ENCODE assay signal across 2 cellular contexts in the genomic region with DNA sequence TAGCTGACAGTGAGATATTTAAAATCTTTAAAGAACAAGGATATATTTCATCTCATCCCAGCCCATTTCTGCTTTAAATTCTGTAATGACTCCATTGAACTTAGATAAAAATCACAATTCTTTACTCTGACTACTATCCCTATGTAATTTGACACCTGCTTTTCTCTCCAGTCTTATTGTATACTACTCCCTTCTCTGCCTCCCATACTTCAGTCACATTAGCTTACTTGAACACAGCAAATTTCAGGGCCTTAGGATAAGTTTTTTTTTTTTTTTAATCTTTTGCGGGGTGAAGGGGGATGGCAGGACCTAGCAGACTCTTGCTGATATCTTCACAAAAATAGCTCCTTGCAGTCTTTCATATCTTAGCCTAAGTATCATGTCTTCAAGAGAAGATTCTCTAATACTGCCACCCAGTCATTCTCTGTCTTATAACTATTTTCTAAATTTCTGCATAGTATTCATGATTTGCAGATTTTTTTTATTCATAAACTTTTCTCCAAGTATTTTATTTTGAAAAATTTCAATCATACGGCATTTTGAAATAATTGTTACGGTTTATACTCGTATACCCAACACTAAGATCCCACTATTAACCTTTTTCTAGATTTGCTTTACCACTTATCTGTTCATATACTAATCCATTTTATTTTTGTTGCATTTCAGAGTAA.
TF ChIP-seq lines count a peak whose summit lies in the region.

No MANE protein-coding gene starts in this region.

TF ChIP-seq in GM23338, 12 proteins besides CTCF, POLR2A, EP300 and RAD21 (continued from another document and continues in another):
- TF ChIP-seq, protein P1, sequence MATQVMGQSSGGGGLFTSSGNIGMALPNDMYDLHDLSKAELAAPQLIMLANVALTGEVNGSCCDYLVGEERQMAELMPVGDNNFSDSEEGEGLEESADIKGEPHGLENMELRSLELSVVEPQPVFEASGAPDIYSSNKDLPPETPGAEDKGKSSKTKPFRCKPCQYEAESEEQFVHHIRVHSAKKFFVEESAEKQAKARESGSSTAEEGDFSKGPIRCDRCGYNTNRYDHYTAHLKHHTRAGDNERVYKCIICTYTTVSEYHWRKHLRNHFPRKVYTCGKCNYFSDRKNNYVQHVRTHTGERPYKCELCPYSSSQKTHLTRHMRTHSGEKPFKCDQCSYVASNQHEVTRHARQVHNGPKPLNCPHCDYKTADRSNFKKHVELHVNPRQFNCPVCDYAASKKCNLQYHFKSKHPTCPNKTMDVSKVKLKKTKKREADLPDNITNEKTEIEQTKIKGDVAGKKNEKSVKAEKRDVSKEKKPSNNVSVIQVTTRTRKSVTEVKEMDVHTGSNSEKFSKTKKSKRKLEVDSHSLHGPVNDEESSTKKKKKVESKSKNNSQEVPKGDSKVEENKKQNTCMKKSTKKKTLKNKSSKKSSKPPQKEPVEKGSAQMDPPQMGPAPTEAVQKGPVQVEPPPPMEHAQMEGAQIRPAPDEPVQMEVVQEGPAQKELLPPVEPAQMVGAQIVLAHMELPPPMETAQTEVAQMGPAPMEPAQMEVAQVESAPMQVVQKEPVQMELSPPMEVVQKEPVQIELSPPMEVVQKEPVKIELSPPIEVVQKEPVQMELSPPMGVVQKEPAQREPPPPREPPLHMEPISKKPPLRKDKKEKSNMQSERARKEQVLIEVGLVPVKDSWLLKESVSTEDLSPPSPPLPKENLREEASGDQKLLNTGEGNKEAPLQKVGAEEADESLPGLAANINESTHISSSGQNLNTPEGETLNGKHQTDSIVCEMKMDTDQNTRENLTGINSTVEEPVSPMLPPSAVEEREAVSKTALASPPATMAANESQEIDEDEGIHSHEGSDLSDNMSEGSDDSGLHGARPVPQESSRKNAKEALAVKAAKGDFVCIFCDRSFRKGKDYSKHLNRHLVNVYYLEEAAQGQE (IDR thresholded peaks at IDR 0.05; ENCODE audit: unreplicated experiment), result no peak
- TF ChIP-seq POLR2AphosphoS5 (IDR thresholded peaks at IDR 0.05; ENCODE audit: low read depth), result no peak
- no peak for TF ChIP-seq ZNF331 (CRISPR knock-in tag; IDR thresholded peaks at IDR 0.05; ENCODE audit: low read depth)
- TF ChIP-seq, protein P2, sequence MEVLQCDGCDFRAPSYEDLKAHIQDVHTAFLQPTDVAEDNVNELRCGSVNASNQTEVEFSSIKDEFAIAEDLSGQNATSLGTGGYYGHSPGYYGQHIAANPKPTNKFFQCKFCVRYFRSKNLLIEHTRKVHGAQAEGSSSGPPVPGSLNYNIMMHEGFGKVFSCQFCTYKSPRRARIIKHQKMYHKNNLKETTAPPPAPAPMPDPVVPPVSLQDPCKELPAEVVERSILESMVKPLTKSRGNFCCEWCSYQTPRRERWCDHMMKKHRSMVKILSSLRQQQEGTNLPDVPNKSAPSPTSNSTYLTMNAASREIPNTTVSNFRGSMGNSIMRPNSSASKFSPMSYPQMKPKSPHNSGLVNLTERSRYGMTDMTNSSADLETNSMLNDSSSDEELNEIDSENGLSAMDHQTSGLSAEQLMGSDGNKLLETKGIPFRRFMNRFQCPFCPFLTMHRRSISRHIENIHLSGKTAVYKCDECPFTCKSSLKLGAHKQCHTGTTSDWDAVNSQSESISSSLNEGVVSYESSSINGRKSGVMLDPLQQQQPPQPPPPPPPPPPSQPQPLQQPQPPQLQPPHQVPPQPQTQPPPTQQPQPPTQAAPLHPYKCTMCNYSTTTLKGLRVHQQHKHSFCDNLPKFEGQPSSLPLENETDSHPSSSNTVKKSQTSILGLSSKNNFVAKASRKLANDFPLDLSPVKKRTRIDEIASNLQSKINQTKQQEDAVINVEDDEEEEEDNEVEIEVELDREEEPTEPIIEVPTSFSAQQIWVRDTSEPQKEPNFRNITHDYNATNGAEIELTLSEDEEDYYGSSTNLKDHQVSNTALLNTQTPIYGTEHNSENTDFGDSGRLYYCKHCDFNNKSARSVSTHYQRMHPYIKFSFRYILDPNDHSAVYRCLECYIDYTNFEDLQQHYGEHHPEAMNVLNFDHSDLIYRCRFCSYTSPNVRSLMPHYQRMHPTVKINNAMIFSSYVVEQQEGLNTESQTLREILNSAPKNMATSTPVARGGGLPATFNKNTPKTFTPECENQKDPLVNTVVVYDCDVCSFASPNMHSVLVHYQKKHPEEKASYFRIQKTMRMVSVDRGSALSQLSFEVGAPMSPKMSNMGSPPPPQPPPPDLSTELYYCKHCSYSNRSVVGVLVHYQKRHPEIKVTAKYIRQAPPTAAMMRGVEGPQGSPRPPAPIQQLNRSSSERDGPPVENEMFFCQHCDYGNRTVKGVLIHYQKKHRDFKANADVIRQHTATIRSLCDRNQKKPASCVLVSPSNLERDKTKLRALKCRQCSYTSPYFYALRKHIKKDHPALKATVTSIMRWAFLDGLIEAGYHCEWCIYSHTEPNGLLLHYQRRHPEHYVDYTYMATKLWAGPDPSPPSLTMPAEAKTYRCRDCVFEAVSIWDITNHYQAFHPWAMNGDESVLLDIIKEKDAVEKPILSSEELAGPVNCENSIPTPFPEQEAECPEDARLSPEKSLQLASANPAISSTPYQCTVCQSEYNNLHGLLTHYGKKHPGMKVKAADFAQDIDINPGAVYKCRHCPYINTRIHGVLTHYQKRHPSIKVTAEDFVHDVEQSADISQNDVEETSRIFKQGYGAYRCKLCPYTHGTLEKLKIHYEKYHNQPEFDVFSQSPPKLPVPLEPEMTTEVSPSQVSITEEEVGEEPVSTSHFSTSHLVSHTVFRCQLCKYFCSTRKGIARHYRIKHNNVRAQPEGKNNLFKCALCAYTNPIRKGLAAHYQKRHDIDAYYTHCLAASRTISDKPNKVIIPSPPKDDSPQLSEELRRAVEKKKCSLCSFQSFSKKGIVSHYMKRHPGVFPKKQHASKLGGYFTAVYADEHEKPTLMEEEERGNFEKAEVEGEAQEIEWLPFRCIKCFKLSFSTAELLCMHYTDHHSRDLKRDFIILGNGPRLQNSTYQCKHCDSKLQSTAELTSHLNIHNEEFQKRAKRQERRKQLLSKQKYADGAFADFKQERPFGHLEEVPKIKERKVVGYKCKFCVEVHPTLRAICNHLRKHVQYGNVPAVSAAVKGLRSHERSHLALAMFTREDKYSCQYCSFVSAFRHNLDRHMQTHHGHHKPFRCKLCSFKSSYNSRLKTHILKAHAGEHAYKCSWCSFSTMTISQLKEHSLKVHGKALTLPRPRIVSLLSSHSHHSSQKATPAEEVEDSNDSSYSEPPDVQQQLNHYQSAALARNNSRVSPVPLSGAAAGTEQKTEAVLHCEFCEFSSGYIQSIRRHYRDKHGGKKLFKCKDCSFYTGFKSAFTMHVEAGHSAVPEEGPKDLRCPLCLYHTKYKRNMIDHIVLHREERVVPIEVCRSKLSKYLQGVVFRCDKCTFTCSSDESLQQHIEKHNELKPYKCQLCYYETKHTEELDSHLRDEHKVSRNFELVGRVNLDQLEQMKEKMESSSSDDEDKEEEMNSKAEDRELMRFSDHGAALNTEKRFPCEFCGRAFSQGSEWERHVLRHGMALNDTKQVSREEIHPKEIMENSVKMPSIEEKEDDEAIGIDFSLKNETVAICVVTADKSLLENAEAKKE (CRISPR knock-in tag; IDR thresholded peaks at IDR 0.05), result no peak
- TF ChIP-seq STAT1 (IDR thresholded peaks at IDR 0.05; ENCODE audit: unreplicated experiment), result no peak
- TF ChIP-seq, protein P3, sequence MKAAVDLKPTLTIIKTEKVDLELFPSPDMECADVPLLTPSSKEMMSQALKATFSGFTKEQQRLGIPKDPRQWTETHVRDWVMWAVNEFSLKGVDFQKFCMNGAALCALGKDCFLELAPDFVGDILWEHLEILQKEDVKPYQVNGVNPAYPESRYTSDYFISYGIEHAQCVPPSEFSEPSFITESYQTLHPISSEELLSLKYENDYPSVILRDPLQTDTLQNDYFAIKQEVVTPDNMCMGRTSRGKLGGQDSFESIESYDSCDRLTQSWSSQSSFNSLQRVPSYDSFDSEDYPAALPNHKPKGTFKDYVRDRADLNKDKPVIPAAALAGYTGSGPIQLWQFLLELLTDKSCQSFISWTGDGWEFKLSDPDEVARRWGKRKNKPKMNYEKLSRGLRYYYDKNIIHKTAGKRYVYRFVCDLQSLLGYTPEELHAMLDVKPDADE (IDR thresholded peaks at IDR 0.05), result no peak
- no peak for TF ChIP-seq NANOG (IDR thresholded peaks at IDR 0.05; ENCODE audit: borderline replicate concordance)
- no peak for TF ChIP-seq ZNF114 (CRISPR knock-in tag; IDR thresholded peaks at IDR 0.05)

TF ChIP-seq in H1, 55 proteins besides CTCF, POLR2A, EP300 and RAD21 (continued from another document):
- no peak for TF ChIP-seq SIN3A (conservative IDR thresholded peaks at IDR 0.05 in 1 of 2, IDR thresholded peaks at IDR 0.05 in 1 of 2; ENCODE audit: low read depth in 1 of 2, low read length in 2 of 2)
- no peak for TF ChIP-seq FOSL1 (IDR thresholded peaks at IDR 0.05; ENCODE audit: insufficient read depth, low read depth, low read length)
- 0 out of 2 replicates have a peak, but pooled peaks have one; percentile 7 for TF ChIP-seq SIX5 (IDR thresholded peaks at IDR 0.05; ENCODE audit: low read depth, low read length)
- TF ChIP-seq SP1 (IDR thresholded peaks at IDR 0.05; ENCODE audit: low read depth, low read length), result no peak
- no peak for TF ChIP-seq KDM1A (IDR thresholded peaks at IDR 0.05; ENCODE audit: borderline replicate concordance, low read length)
